11 cellular contexts compared by ENCODE assay signal in the genomic region with DNA sequence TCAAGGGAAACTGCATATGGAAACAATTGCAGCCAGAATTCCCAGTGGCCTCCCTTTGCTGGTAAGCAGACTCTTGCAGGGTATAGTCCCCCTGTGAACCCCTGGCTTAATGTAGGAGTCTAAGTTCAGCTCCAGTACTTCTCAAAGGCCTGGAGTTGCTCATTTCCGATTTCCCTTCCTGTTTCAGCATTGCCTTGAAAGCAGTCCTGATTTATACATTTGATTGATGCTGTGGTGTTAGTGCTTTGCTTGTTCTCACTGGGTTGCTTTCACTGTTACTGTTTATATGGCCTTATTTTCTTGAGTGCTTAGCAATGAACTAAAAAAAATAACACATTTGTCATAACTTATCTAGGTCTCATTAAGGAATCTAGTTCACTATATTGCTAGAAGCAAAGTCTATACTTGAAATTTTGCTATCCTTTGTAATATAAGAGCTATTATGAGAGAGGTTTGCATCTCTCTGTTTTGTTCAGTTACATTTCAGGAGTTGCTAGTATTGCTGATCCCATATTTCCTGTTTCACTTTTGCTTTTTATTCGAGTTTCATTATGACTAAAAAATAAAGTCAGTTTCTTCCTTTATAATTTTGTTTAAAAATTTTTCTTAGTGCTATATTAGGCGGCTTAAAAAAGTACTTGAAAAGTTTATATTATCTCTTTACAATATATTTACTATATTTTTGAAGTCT.
DNase-seq lines count a peak whose midpoint lies in the region; ATAC-seq and TF ChIP-seq lines count a peak whose summit lies in the region.
"Had no signal": no experiment of that assay in that cellular context is flagged by ENCODE, and none has a peak within 500 bp of the region (broad histone marks: within the 10 kb centered on the region; RNA-seq: fewer than 3 reads in every experiment).

No MANE protein-coding gene starts in this region.

- H3K27me3 Mint-ChIP-seq in T-cell: no peaks in the 10 kb centered on the region
- no peaks in the 10 kb centered on the region for H3K27me3 Mint-ChIP-seq in neural progenitor cell (ENCODE audit: insufficient read depth, low read depth)

- H3K9me3 ChIP-seq in BLaER1 (no peaks in the 10 kb centered on the region), neural progenitor cell (ENCODE audit: low read depth) (no peaks in the 10 kb centered on the region)

- H3K36me3 Mint-ChIP-seq in T-cell (no peaks in the 10 kb centered on the region), neural progenitor cell (no peaks in the 10 kb centered on the region)

- H3K27me3 ChIP-seq in BLaER1: no peaks in the 10 kb centered on the region
- H3K27me3 ChIP-seq in H7 (ENCODE audit: control insufficient read depth, insufficient read depth, low read length): no peaks in the 10 kb centered on the region
- H3K27me3 ChIP-seq in neural progenitor cell: no peaks in the 10 kb centered on the region

- H3K36me3 ChIP-seq in BLaER1 (no peaks in the 10 kb centered on the region), H7 (replicated peaks; ENCODE audit: control insufficient read depth, insufficient read depth, low read length) (no peaks in the 10 kb centered on the region), neural progenitor cell (no peaks in the 10 kb centered on the region)

- H3K4me2 ChIP-seq in BLaER1 (peak overlapping the region; percentile 17; the same call in 1 of the 2 replicates), neural progenitor cell (no peak overlapping the region)

- DNase-seq in T-cell (no peak), NCI-H1417 (lab: John Stamatoyannopoulos, UW) (no peak), H7 (no peak), SKM-1 treated with dmso at 0.1 percent for 144 hours (lab: John Stamatoyannopoulos, UW; ENCODE audit: unreplicated experiment) (no peak), neural progenitor cell (ENCODE audit: low spot score) (no peak)
- DNase-seq: DMS 273 treated with DMSO at 0.1 percent for 48 hours, midbrain, NCI-H2081 treated with DMSO at 0.1 percent for 48 hours had no signal

- H3F3A ChIP-seq in neural progenitor cell (ENCODE audit: low read depth): no peaks in the 10 kb centered on the region

- ATAC-seq in GM18873 (IDR thresholded peaks at IDR 0.05; ENCODE audit: low FRiP score, unreplicated experiment) (peak; percentile 63), HG02870 (IDR thresholded peaks at IDR 0.05; ENCODE audit: unreplicated experiment) (peak; percentile 58), T-cell (replicated peaks in 1 of 4) (no peak)

- POLR2A ChIA-PET in T-cell (lab: Charles Lee): no interaction called here

- H3K4me1 ChIP-seq in BLaER1: peaks cover 8% of the 10 kb centered on the region
- peaks cover 17% of the 10 kb centered on the region for H3K4me1 ChIP-seq in neural progenitor cell

- H3K27ac ChIP-seq in BLaER1 (no peak overlapping the region), neural progenitor cell (no peak overlapping the region)

- peak overlapping the region; percentile 34 to 60 for H3K27ac Mint-ChIP-seq in T-cell
- no peak overlapping the region for H3K27ac Mint-ChIP-seq in neural progenitor cell

- H3K4me1 Mint-ChIP-seq in T-cell (peaks cover 12 to 21% (median 21%) of the 10 kb centered on the region in 3 donors), neural progenitor cell (peaks cover 9% of the 10 kb centered on the region)

- H3K9ac ChIP-seq in BLaER1 (no peak overlapping the region), neural progenitor cell (no peak overlapping the region)

- peak overlapping the region; percentile 5 to 42 (median 38) for H3K4me3 Mint-ChIP-seq in T-cell
- no peak overlapping the region for H3K4me3 Mint-ChIP-seq in neural progenitor cell

- no peaks in the 10 kb centered on the region for H4K20me1 ChIP-seq in BLaER1
- no peaks in the 10 kb centered on the region for H4K20me1 ChIP-seq in neural progenitor cell (ENCODE audit: low read depth)

- H2AFZ ChIP-seq in neural progenitor cell (replicated peaks): no peak overlapping the region

- no peaks in the 10 kb centered on the region for H3K9me3 Mint-ChIP-seq in T-cell
- H3K9me3 Mint-ChIP-seq in neural progenitor cell: peaks cover 5% of the 10 kb centered on the region

- no peaks in the 10 kb centered on the region for H3K79me2 ChIP-seq in neural progenitor cell (ENCODE audit: low read depth)

- CTCF ChIA-PET in T-cell (lab: Charles Lee): interaction anchor here in 1 of 2 donors (1.8 kb wide), 1 partner anchor 13 kb away, joined by 6 read pairs; no protein-coding TSS in a partner anchor

- TF ChIP-seq CTCF in neural progenitor cell (IDR thresholded peaks at IDR 0.05): no peak

- H3K4me3 ChIP-seq in BLaER1: no peak overlapping the region
- no peak overlapping the region for H3K4me3 ChIP-seq in H7 (ENCODE audit: insufficient read depth, low read depth, low read length)
- no peak overlapping the region for H3K4me3 ChIP-seq in neural progenitor cell

Comparison
In these comparisons a context has a peak if more than half of its experiments do, and no peak if none do; other contexts are left out.
1. ATAC-seq: peak in GM18873 (single experiment) and HG02870 (single experiment); none in T-cell (0 of 4).